8 cellular contexts compared by ENCODE assay signal in genomic region chr15:77420610-77421369, GRCh38. TPM values are rescaled to one million over a fixed set of nuclear protein-coding genes. Genes with fewer than 3 reads are reported as not detected.
A peak's percentile ranks its signal among the peaks of the same experiment; 100 is the strongest.
DNase-seq lines count a peak whose midpoint lies in the region; ATAC-seq and TF ChIP-seq lines count a peak whose summit lies in the region.

HMG20A (plus strand) TSS chr15:77420888; CDS start chr15:77458408, 37,520 bp downstream.

- peaks cover 4% of the 10 kb centered on the region for H3K36me3 Mint-ChIP-seq in CD4-positive, CD25-positive, alpha-beta regulatory T cell
- H3K36me3 Mint-ChIP-seq in endodermal cell (ENCODE audit: low read depth): no peaks in the 10 kb centered on the region

- WGBS in endodermal cell (ENCODE audit: insufficient coverage in 1 of 2, insufficient read length in 1 of 2), 2 experiments: 0 to 2% methylated on average over 14 to 24 of the region's 25 CpGs

- H3K4me3 Mint-ChIP-seq in CD4-positive, CD25-positive, alpha-beta regulatory T cell: peak within 1 kb of the TSS; percentile 94 to 100 (median 98)
- H3K4me3 Mint-ChIP-seq in endodermal cell: peak within 1 kb of the TSS; percentile 81

- peak within 1 kb of the TSS; percentile 69 for H3K9ac ChIP-seq in endodermal cell (ENCODE audit: extremely low read depth, low read length, poor library complexity, severe bottlenecking)

- H3K9me3 Mint-ChIP-seq in CD4-positive, CD25-positive, alpha-beta regulatory T cell: peaks cover 0 to 1% (median 0%) of the 10 kb centered on the region in 7 donors
- H3K9me3 Mint-ChIP-seq in endodermal cell: no peaks in the 10 kb centered on the region

- peak within 1 kb of the TSS; percentile 96 to 98 (median 96) for H3K27ac Mint-ChIP-seq in CD4-positive, CD25-positive, alpha-beta regulatory T cell
- peak within 1 kb of the TSS; percentile 94 for H3K27ac Mint-ChIP-seq in endodermal cell

- peak within 1 kb of the TSS; percentile 100 for H3K4me3 ChIP-seq in CD4-positive, CD25-positive, alpha-beta regulatory T cell (ENCODE audit: low read depth, low read length)
- H3K4me3 ChIP-seq in HL-60 (replicated peaks; ENCODE audit: insufficient read depth, low read length) (peak within 1 kb of the TSS; percentile 94), endodermal cell (ENCODE audit: low read length) (peak within 1 kb of the TSS; percentile 88)

- no peaks in the 10 kb centered on the region for H3K9me3 ChIP-seq in CD4-positive, CD25-positive, alpha-beta regulatory T cell (ENCODE audit: control insufficient read depth in 2 of 2, low read length in 2 of 2)
- no peaks in the 10 kb centered on the region for H3K9me3 ChIP-seq in endodermal cell (ENCODE audit: control insufficient read depth, low read length)

- no peak for TF ChIP-seq CTCF in HL-60 (IDR thresholded peaks at IDR 0.05; ENCODE audit: insufficient read depth, low read length)
- no peak for TF ChIP-seq CTCF in endodermal cell (conservative IDR thresholded peaks at IDR 0.05)

- ATAC-seq in CD4-positive, CD25-positive, alpha-beta regulatory T cell (ENCODE audit: low read depth in 2 of 2): peak; percentile 48 to 50
- ATAC-seq in GM19438 (IDR thresholded peaks at IDR 0.05; ENCODE audit: low read depth, unreplicated experiment): peak; percentile 33

- H3K27me3 Mint-ChIP-seq in CD4-positive, CD25-positive, alpha-beta regulatory T cell: peaks cover 30% of the 10 kb centered on the region
- H3K27me3 Mint-ChIP-seq in endodermal cell (ENCODE audit: insufficient read depth): peaks cover 16% of the 10 kb centered on the region

- DNase-seq in CD4-positive, CD25-positive, alpha-beta regulatory T cell: peak in 1 of 3 donors; percentile 39
- DNase-seq in HL-60 (ENCODE audit: low read depth in 1 of 2, low spot score in 1 of 2) (peak; percentile 64 to 73), NOMO-1 treated with dmso at 0.1 percent for 144 hours (lab: John Stamatoyannopoulos, UW; ENCODE audit: unreplicated experiment) (peak; percentile 65), endodermal cell (peak; percentile 82), mesenteric fat pad (ENCODE audit: low spot score) (no peak)
- DNase-seq in activated CD8-positive, alpha-beta memory T cell treated with anti-CD3 and anti-CD28 coated beads for 48 hours (ENCODE audit: low read depth in 2 of 3, low spot score in 2 of 3): peak; percentile 29 to 49 (median 48)
- peak; percentile 25 for DNase-seq in stimulated activated CD8-positive, alpha-beta memory T cell treated with anti-CD3 and anti-CD28 coated beads, Interleukin-15, amount 100 ng/mL, for 24 hours (ENCODE audit: low read depth)

- H3K4me1 ChIP-seq in CD4-positive, CD25-positive, alpha-beta regulatory T cell (ENCODE audit: control insufficient read depth, insufficient read depth, low read length, poor library complexity, severe bottlenecking): peaks cover 30% of the 10 kb centered on the region
- no peaks in the 10 kb centered on the region for H3K4me1 ChIP-seq in endodermal cell (ENCODE audit: control insufficient read depth, insufficient read depth, low read length)

- no peaks in the 10 kb centered on the region for H3K27me3 ChIP-seq in CD4-positive, CD25-positive, alpha-beta regulatory T cell (ENCODE audit: control insufficient read depth, insufficient read depth, low read length)
- H3K27me3 ChIP-seq in HL-60 (ENCODE audit: insufficient read depth, poor library complexity, severe bottlenecking) (no peaks in the 10 kb centered on the region), endodermal cell (ENCODE audit: control insufficient read depth, insufficient read depth, low read length, poor library complexity, severe bottlenecking) (no peaks in the 10 kb centered on the region)

- H3K36me3 ChIP-seq in CD4-positive, CD25-positive, alpha-beta regulatory T cell (ENCODE audit: control insufficient read depth, insufficient read depth, low read length): no peaks in the 10 kb centered on the region
- no peaks in the 10 kb centered on the region for H3K36me3 ChIP-seq in endodermal cell (ENCODE audit: control insufficient read depth, insufficient read depth, low read length)

- peaks cover 22 to 57% (median 47%) of the 10 kb centered on the region in 4 donors for H3K4me1 Mint-ChIP-seq in CD4-positive, CD25-positive, alpha-beta regulatory T cell
- H3K4me1 Mint-ChIP-seq in endodermal cell: peaks cover 27% of the 10 kb centered on the region

- H3K27ac ChIP-seq in CD4-positive, CD25-positive, alpha-beta regulatory T cell (ENCODE audit: insufficient read depth, low read length, poor library complexity, severe bottlenecking): peak within 1 kb of the TSS; percentile 88
- H3K27ac ChIP-seq in HL-60 (replicated peaks): peak within 1 kb of the TSS; percentile 95
- peak within 1 kb of the TSS; percentile 21 for H3K27ac ChIP-seq in endodermal cell (ENCODE audit: low read depth, low read length)

RNA-seq across cellular contexts. Expression of gene HMG20A, which starts in this region (rescaled TPM):
- 25.0 TPM for total RNA-seq in CD4-positive, CD25-positive, alpha-beta regulatory T cell
- 10 to 100 TPM; 24.4 to 32.3 (median 28.8) TPM for polyA plus RNA-seq in CD4-positive, CD25-positive, alpha-beta regulatory T cell
- total RNA-seq in endodermal cell (10 to 100 TPM; 49.8 to 58.2 TPM), mesenteric fat pad (20.7 TPM)
- 45.3 TPM for polyA plus RNA-seq in endodermal cell (2013, experiment 1 of 2)
- polyA plus RNA-seq in endodermal cell (2013, experiment 2 of 2): 49.7 TPM

Comparison
In these comparisons a context has a peak if more than half of its experiments do, and no peak if none do; other contexts are left out.
1. H3K27ac ChIP-seq: peak in every context shown above with its lines; median percentile 95 in HL-60; 88 in CD4-positive, CD25-positive, alpha-beta regulatory T cell; 21 in endodermal cell.